35 cellular contexts compared by ENCODE assay signal in the genomic region with DNA sequence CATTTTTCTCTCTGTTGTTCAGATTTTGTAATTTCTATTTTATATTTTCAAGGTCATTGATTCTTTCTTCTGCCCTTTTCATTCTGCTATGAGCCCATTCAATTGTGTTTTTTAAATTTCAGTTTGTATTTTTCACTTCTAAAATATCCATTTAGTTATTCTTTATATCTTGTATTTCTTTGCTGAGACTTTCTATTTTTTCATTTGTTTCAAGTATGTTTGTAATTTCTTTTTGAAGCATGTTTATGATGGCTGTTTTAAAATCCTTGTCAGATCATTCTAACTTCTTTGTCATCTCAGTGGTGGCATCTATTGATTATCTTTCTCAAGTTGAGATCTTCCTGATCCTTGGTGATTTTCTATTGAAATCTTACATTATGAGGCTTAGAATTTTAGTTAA.
"Had no signal": no experiment of that assay in that cellular context is flagged by ENCODE, and none has a peak within 500 bp of the region (broad histone marks: within the 10 kb centered on the region; RNA-seq: fewer than 3 reads in every experiment).

No MANE protein-coding gene starts in this region.

- H3K9me3 ChIP-seq: MG63 had no signal

- H3K36me3 ChIP-seq: cardiac muscle cell, MG63, WERI-Rb-1 had no signal

- H3K9me3 Mint-ChIP-seq: central memory CD8-positive, alpha-beta T cell had no signal

- H3K27me3 ChIP-seq: cardiac muscle cell, MG63 had no signal

- H3K4me3 ChIP-seq: cardiac muscle cell, MG63 had no signal

- H3K27me3 Mint-ChIP-seq: activated CD4-positive, alpha-beta memory T cell treated with anti-CD3 and anti-CD28 coated beads, Interleukin-2, amount 10 ng/mL, durations not matched to agents 7 days and 5 days; activated CD8-positive, alpha-beta memory T cell treated with anti-CD3 and anti-CD28 coated beads, Interleukin-2, amount 10 ng/mL, durations not matched to agents 7 days and 5 days; activated naive CD4-positive, alpha-beta T cell treated with anti-CD3 and anti-CD28 coated beads, Interleukin-2, amount 10 ng/mL, durations not matched to agents 7 days and 5 days; activated naive CD8-positive, alpha-beta T cell; activated naive CD8-positive, alpha-beta T cell treated with anti-CD3 and anti-CD28 coated beads, Interleukin-2, amount 50 U/mL, for 24 hours; central memory CD8-positive, alpha-beta T cell had no signal

- DNase-seq: activated CD4-positive, alpha-beta memory T cell treated with anti-CD3 and anti-CD28 coated beads, Interleukin-2, amount 10 ng/mL, durations not matched to agents 7 days and 5 days; activated CD4-positive, alpha-beta T cell treated with anti-CD3 and anti-CD28 coated beads for 1 hour; activated CD4-positive, alpha-beta T cell treated with anti-CD3 and anti-CD28 coated beads for 48 hours; activated CD4-positive, CD25-positive, alpha-beta regulatory T cell; activated CD8-positive, alpha-beta memory T cell treated with anti-CD3 and anti-CD28 coated beads for 24 hours; activated CD8-positive, alpha-beta memory T cell treated with anti-CD3 and anti-CD28 coated beads, Interleukin-2, amount 10 ng/mL, durations not matched to agents 7 days and 5 days; activated CD8-positive, alpha-beta memory T cell treated with anti-CD3 and anti-CD28 coated beads, Interleukin-2, amount 50 U/mL, for 48 hours; activated effector memory CD4-positive, alpha-beta T cell treated with Interleukin-2 at 50 U/mL for 16 hours; activated naive CD4-positive, alpha-beta T cell treated with anti-CD3 and anti-CD28 coated beads, Interleukin-2, amount 10 ng/mL, durations not matched to agents 7 days and 5 days; activated naive CD8-positive, alpha-beta T cell treated with anti-CD3 and anti-CD28 coated beads, Interleukin-2, amount 50 U/mL, for 24 hours; activated T-cell treated with anti-CD3 and anti-CD28 coated beads, Interleukin-2, amount 50 U/mL, for 48 hours; anterior cingulate cortex; Kasumi-1; KG1; MG63; MV-4-11; NCI-H1092; NCI-H1436 treated with DMSO at 0.1 percent for 48 hours; NCI-H1694 treated with DMSO at 0.1 percent for 48 hours; NCI-H2029 treated with DMSO at 0.1 percent for 48 hours; NCI-H2107; NCI-H2171; NCI-H510A; NCI-H526; NCI-H748 treated with DMSO at 0.1 percent for 48 hours; NK-92 treated with Interleukin-12 subunit alpha and Interleukin-12 subunit beta, amount 100 ng/mL, for 24 hours; Right ventricle myocardium superior; SW 1271; T-helper 1 cell; T-helper 2 cell; T-helper 9 cell; WERI-Rb-1 had no signal

- H3K27ac ChIP-seq: cardiac muscle cell, WERI-Rb-1 had no signal

- ATAC-seq: activated CD8-positive, alpha-beta memory T cell treated with anti-CD3 and anti-CD28 coated beads, Interleukin-2, amount 10 ng/mL, durations not matched to agents 7 days and 5 days; activated naive CD8-positive, alpha-beta T cell treated with anti-CD3 and anti-CD28 coated beads, Interleukin-2, amount 50 U/mL, for 24 hours had no signal

- H3K4me3 Mint-ChIP-seq: activated CD4-positive, alpha-beta memory T cell treated with anti-CD3 and anti-CD28 coated beads, Interleukin-2, amount 10 ng/mL, durations not matched to agents 7 days and 5 days; activated CD8-positive, alpha-beta memory T cell treated with anti-CD3 and anti-CD28 coated beads, Interleukin-2, amount 10 ng/mL, durations not matched to agents 7 days and 5 days; activated naive CD4-positive, alpha-beta T cell treated with anti-CD3 and anti-CD28 coated beads, Interleukin-2, amount 10 ng/mL, durations not matched to agents 7 days and 5 days; activated naive CD8-positive, alpha-beta T cell; activated naive CD8-positive, alpha-beta T cell treated with anti-CD3 and anti-CD28 coated beads, Interleukin-2, amount 50 U/mL, for 24 hours; central memory CD8-positive, alpha-beta T cell had no signal

- H3K27ac Mint-ChIP-seq: activated CD4-positive, alpha-beta memory T cell treated with anti-CD3 and anti-CD28 coated beads, Interleukin-2, amount 10 ng/mL, durations not matched to agents 7 days and 5 days; activated CD8-positive, alpha-beta memory T cell treated with anti-CD3 and anti-CD28 coated beads, Interleukin-2, amount 10 ng/mL, durations not matched to agents 7 days and 5 days; activated naive CD4-positive, alpha-beta T cell treated with anti-CD3 and anti-CD28 coated beads, Interleukin-2, amount 10 ng/mL, durations not matched to agents 7 days and 5 days; activated naive CD8-positive, alpha-beta T cell; activated naive CD8-positive, alpha-beta T cell treated with anti-CD3 and anti-CD28 coated beads, Interleukin-2, amount 50 U/mL, for 24 hours had no signal

- H3K36me3 Mint-ChIP-seq: activated CD8-positive, alpha-beta memory T cell treated with anti-CD3 and anti-CD28 coated beads, Interleukin-2, amount 10 ng/mL, durations not matched to agents 7 days and 5 days; activated naive CD8-positive, alpha-beta T cell had no signal
